10 cellular contexts compared by ENCODE assay signal in the genomic region with DNA sequence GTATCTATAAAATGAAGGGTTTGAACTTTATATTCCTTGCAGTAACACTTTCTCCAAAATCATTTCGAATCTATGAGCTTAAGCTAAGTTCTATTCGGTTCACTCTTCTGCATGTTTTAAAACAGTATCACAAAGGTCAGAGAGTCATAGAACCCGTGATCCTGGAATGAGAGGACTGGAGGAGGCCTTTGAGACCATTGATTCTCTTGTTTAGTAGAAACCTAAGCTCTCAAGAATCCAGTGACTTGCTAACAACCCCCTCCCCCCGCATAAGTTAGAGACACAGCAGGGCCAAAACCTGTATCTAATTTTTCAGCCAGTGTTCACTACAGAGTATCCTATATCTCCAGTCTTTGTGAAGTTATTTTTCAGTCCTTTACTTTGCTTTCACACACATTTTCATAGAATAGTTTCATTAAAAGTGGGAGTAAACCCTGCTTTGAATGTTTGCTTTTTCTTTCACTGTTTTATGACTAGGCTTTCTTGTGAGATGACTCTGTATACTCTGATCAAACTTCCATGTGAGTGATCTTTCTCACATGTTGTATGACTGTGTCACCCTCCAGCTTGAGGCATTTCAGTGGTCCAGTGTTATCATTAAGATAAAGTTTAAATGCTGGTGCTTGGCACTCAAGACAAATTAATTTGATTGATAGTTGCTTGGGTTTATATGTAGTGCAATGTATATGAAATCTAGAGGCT.
A peak's percentile ranks its signal among the peaks of the same experiment; 100 is the strongest.
DNase-seq lines count a peak whose midpoint lies in the region; ATAC-seq and TF ChIP-seq lines count a peak whose summit lies in the region.
"Had no signal": no experiment of that assay in that cellular context is flagged by ENCODE, and none has a peak within 500 bp of the region (broad histone marks: within the 10 kb centered on the region; RNA-seq: fewer than 3 reads in every experiment).

No MANE protein-coding gene starts in this region.

- WGBS in mammary epithelial cell (ENCODE audit: low coverage, missing lambda C conversion rate) = 95% methylated on average over 4 of the region's 4 CpGs

- no peak for DNase-seq in breast epithelium (ENCODE audit: low spot score in 2 of 2)
- DNase-seq in mammary epithelial cell = no peak
- DNase-seq in kidney tubule cell (ENCODE audit: low spot score) = no peak
- no peak for DNase-seq in CD4-positive, alpha-beta memory T cell
- DNase-seq in GM19238 (ENCODE audit: insufficient read length, low spot score) = no peak
- DNase-seq: effector memory CD8-positive, alpha-beta T cell; NCI-H2081 treated with DMSO at 0.1 percent for 48 hours had no signal

- TF ChIP-seq CTCF in breast epithelium (IDR thresholded peaks at IDR 0.05) = no peak
- TF ChIP-seq CTCF in mammary epithelial cell (conservative IDR thresholded peaks at IDR 0.05 in 1 of 2, IDR thresholded peaks at IDR 0.05 in 1 of 2; ENCODE audit: extremely low read depth in 1 of 2, insufficient read depth in 1 of 2, low read depth in 1 of 2, low read length in 2 of 2) = no peak

- H3K27ac ChIP-seq in breast epithelium (peak overlapping the region; percentile 33 to 55), mammary epithelial cell (ENCODE audit: insufficient read depth, low read depth, low read length) (no peak overlapping the region)
- no peak overlapping the region for H3K27ac ChIP-seq in CD4-positive, alpha-beta memory T cell (ENCODE audit: low read depth, low read length)

- H3K27me3 ChIP-seq in breast epithelium = no peaks in the 10 kb centered on the region
- no peaks in the 10 kb centered on the region for H3K27me3 ChIP-seq in mammary epithelial cell (ENCODE audit: insufficient read depth, low read length)
- no peaks in the 10 kb centered on the region for H3K27me3 ChIP-seq in CD4-positive, alpha-beta memory T cell (ENCODE audit: insufficient read depth, low read length)

- H3K36me3 Mint-ChIP-seq in activated naive CD8-positive, alpha-beta T cell = no peaks in the 10 kb centered on the region
- no peaks in the 10 kb centered on the region for H3K36me3 Mint-ChIP-seq in CD4-positive, alpha-beta memory T cell

- H3K4me3 ChIP-seq in breast epithelium (no peak overlapping the region), mammary epithelial cell (replicated peaks in 1 of 3; ENCODE audit: insufficient read depth in 1 of 3, low read depth in 2 of 3, low read length in 3 of 3) (no peak overlapping the region)
- no peak overlapping the region for H3K4me3 ChIP-seq in CD4-positive, alpha-beta memory T cell (ENCODE audit: low read length in 2 of 2)

- peaks cover 63% of the 10 kb centered on the region for H3K4me1 Mint-ChIP-seq in activated naive CD8-positive, alpha-beta T cell (ENCODE audit: low read depth)
- peaks cover 19 to 50% (median 30%) of the 10 kb centered on the region in 4 donors for H3K4me1 Mint-ChIP-seq in CD4-positive, alpha-beta memory T cell

- H3K9ac ChIP-seq in mammary epithelial cell (ENCODE audit: insufficient read depth, low read length) = no peak overlapping the region

- H3K79me2 ChIP-seq in mammary epithelial cell (ENCODE audit: insufficient read depth, low read length) = no peaks in the 10 kb centered on the region

- H3K4me2 ChIP-seq in mammary epithelial cell (ENCODE audit: insufficient read depth, low read depth, low read length) = no peak overlapping the region

- CTCF ChIA-PET in mammary epithelial cell (lab: Charles Lee; ENCODE audit: low non-redundant PET) = no interaction called here
- CTCF ChIA-PET in CD4-positive, alpha-beta memory T cell (lab: Charles Lee; ENCODE audit: partially characterized antibody) = interaction anchor here (1.4 to 30.4 kb wide), 5 partner anchors 12 to 189 kb away, joined by 3 to 874 read pairs (median 18); no protein-coding TSS in a partner anchor

- POLR2A ChIA-PET in CD4-positive, alpha-beta memory T cell (lab: Charles Lee; ENCODE audit: partially characterized antibody) = interaction anchor here (2.0 kb wide), 1 partner anchor 17 kb away, joined by 8 read pairs; no protein-coding TSS in a partner anchor

- no TSS peak for BruUV-seq in mammary epithelial cell (replicated peaks; lab: Mats Ljungman, UMichigan)

- H3K27me3 Mint-ChIP-seq in activated naive CD8-positive, alpha-beta T cell = no peaks in the 10 kb centered on the region
- no peaks in the 10 kb centered on the region for H3K27me3 Mint-ChIP-seq in CD4-positive, alpha-beta memory T cell
- H3K27me3 Mint-ChIP-seq: effector memory CD8-positive, alpha-beta T cell had no signal

- H3K9me3 Mint-ChIP-seq in activated naive CD8-positive, alpha-beta T cell (ENCODE audit: low read depth) = no peaks in the 10 kb centered on the region
- H3K9me3 Mint-ChIP-seq in CD4-positive, alpha-beta memory T cell = peaks cover 0 to 3% (median 0%) of the 10 kb centered on the region in 8 donors
- H3K9me3 Mint-ChIP-seq: effector memory CD8-positive, alpha-beta T cell had no signal

- H3K27ac Mint-ChIP-seq in activated naive CD8-positive, alpha-beta T cell = peak overlapping the region; percentile 1
- H3K27ac Mint-ChIP-seq in CD4-positive, alpha-beta memory T cell = no peak overlapping the region
- H3K27ac Mint-ChIP-seq: effector memory CD8-positive, alpha-beta T cell had no signal

- H3K36me3 ChIP-seq in breast epithelium (no peaks in the 10 kb centered on the region), mammary epithelial cell (ENCODE audit: insufficient read depth, low read length) (no peaks in the 10 kb centered on the region)
- H3K36me3 ChIP-seq in CD4-positive, alpha-beta memory T cell (ENCODE audit: insufficient read depth, low read length) = no peaks in the 10 kb centered on the region

- intact Hi-C loops in breast epithelium (cut with DNase I; ENCODE audit: low total_unique reads) = no loop called here
- intact Hi-C loops in mammary epithelial cell (cut with micrococcal nuclease) = no loop called here
- intact Hi-C loops in CD4-positive, alpha-beta memory T cell (cut with micrococcal nuclease) = no loop called here

- dilution Hi-C loops in mammary epithelial cell (cut with HindIII; ENCODE audit: low sequenced_read_pairs) = no loop called here

- ATAC-seq in HG02981 (IDR thresholded peaks at IDR 0.05; ENCODE audit: unreplicated experiment) = peak; percentile 81
- no peak for ATAC-seq in GM18517 (IDR thresholded peaks at IDR 0.05; ENCODE audit: unreplicated experiment)
- ATAC-seq: effector memory CD8-positive, alpha-beta T cell had no signal

- in situ Hi-C loops in mammary epithelial cell (cut with MboI; ENCODE audit: low sequenced_read_pairs in 2 of 2) = loop anchor here in 1 of 2 donors (5.0 kb wide), 1 partner anchor 179 kb away; no protein-coding TSS in a partner anchor

- no peak for TF ChIP-seq POLR2A in breast epithelium (IDR thresholded peaks at IDR 0.05)

- H4K20me1 ChIP-seq in mammary epithelial cell (ENCODE audit: insufficient read depth, low read length) = no peaks in the 10 kb centered on the region

- peaks cover 0 to 9% of the 10 kb centered on the region in 2 donors for H3K4me1 ChIP-seq in breast epithelium
- H3K4me1 ChIP-seq in mammary epithelial cell (ENCODE audit: insufficient read depth, low read length) = peaks cover 22% of the 10 kb centered on the region
- peaks cover 14% of the 10 kb centered on the region for H3K4me1 ChIP-seq in CD4-positive, alpha-beta memory T cell (ENCODE audit: insufficient read depth, low read length)

- no peak overlapping the region for H2AFZ ChIP-seq in mammary epithelial cell (ENCODE audit: low read depth, low read length)

- H3K9me3 ChIP-seq in breast epithelium = no peaks in the 10 kb centered on the region
- H3K9me3 ChIP-seq in mammary epithelial cell (replicated peaks; ENCODE audit: insufficient read depth, low read length) = no peaks in the 10 kb centered on the region
- no peaks in the 10 kb centered on the region for H3K9me3 ChIP-seq in CD4-positive, alpha-beta memory T cell (ENCODE audit: control insufficient read depth in 1 of 2, low read length in 2 of 2)

- H3K4me3 Mint-ChIP-seq in activated naive CD8-positive, alpha-beta T cell = no peak overlapping the region
- H3K4me3 Mint-ChIP-seq in CD4-positive, alpha-beta memory T cell = no peak overlapping the region
- H3K4me3 Mint-ChIP-seq: effector memory CD8-positive, alpha-beta T cell had no signal

Comparison
In these comparisons a context has a peak if more than half of its experiments do, and no peak if none do; other contexts are left out.
1. H3K27ac ChIP-seq: peak in breast epithelium (2 of 2); none in mammary epithelial cell (single experiment) and CD4-positive, alpha-beta memory T cell (single experiment).